Comparison of ENCODE assay signal across 8 cellular contexts in the genomic region with DNA sequence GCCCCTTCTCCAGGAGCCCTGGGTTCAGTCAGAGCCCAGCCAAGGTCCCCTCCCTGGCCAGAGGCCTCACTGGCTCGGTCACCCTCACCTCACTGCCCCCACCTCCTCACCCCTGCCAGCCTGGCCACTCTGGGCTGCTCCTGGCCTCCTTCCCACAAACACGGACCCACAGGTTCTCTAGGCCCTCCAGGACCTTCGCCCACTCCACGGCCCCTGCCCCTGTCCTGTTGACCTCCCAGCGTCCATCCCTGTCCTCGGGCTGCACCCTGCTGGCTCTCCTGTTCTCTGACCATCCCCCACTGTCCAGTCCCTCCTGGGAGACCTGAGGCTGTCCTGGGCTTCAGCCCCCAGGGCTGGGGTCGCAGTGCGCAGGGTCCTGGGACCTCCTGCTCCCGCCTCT.
DNase-seq lines count a peak whose midpoint lies in the region; ATAC-seq and TF ChIP-seq lines count a peak whose summit lies in the region.
"Not testable (repeated sequence)": the region's sequence is repeated elsewhere in the genome, so short reads cannot be mapped to it uniquely, and the experiment has no call there.

No MANE protein-coding gene starts in this region.

- not testable (repeated sequence) for H3K9me3 ChIP-seq in Karpas-422 (ENCODE audit: low read length); RWPE2 (ENCODE audit: severe bottlenecking); lower lobe of right lung; sigmoid colon; upper lobe of right lung

- TF ChIP-seq EP300 in sigmoid colon (IDR thresholded peaks at IDR 0.05) = not testable (repeated sequence)

- not testable (repeated sequence) for H3K79me2 ChIP-seq in Karpas-422 (ENCODE audit: low read length)

- not testable (repeated sequence) for H3K27me3 ChIP-seq in GM06990 (replicated peaks; ENCODE audit: control insufficient read depth, insufficient read depth, low read length); Karpas-422 (ENCODE audit: low read length); RWPE2 (ENCODE audit: insufficient read depth, poor library complexity, severe bottlenecking); lower lobe of right lung (ENCODE audit: low read depth); sigmoid colon; upper lobe of right lung

- not testable (repeated sequence) for H2AFZ ChIP-seq in Karpas-422 (ENCODE audit: low read length)

- 0 out of 3 replicates have a peak, but pooled peaks have one; percentile 2 for ATAC-seq in RWPE2 (ENCODE audit: low read depth)
- ATAC-seq in Right ventricle myocardium inferior = peak; percentile 15
- ATAC-seq in lower lobe of right lung = peak; percentile 7 to 31
- ATAC-seq in upper lobe of right lung = peak; percentile 3

- peak overlapping the region; percentile 83 for H3K9ac ChIP-seq in Karpas-422 (ENCODE audit: low read length)

- not testable (repeated sequence) for H3K36me3 ChIP-seq in GM06990 (ENCODE audit: control insufficient read depth, insufficient read depth, low read length); Karpas-422 (ENCODE audit: insufficient read depth, low read length); RWPE2 (ENCODE audit: low read depth); lower lobe of right lung; sigmoid colon; upper lobe of right lung

- H3K4me2 ChIP-seq in Karpas-422 (ENCODE audit: low read depth, low read length, poor library complexity, severe bottlenecking) = peak overlapping the region; percentile 75

- not testable (repeated sequence) for TF ChIP-seq CTCF in GM06990 (IDR thresholded peaks at IDR 0.05; ENCODE audit: insufficient read depth, low read length, poor library complexity, severe bottlenecking); RWPE2 (IDR thresholded peaks at IDR 0.05; ENCODE audit: poor library complexity, severe bottlenecking); lower lobe of right lung (IDR thresholded peaks at IDR 0.05); sigmoid colon (IDR thresholded peaks at IDR 0.05); upper lobe of right lung (IDR thresholded peaks at IDR 0.05)

- intact Hi-C loops in Right ventricle myocardium inferior (cut with DNase I) = not testable (repeated sequence)
- intact Hi-C loops in lower lobe of right lung (cut with DNase I) = loop anchor here (10.0 kb wide), 1 partner anchor 115 kb away; no protein-coding TSS in a partner anchor
- intact Hi-C loops in sigmoid colon (cut with DNase I) = loop anchor here (5.0 kb wide), 1 partner anchor 117 kb away; no protein-coding TSS in a partner anchor
- intact Hi-C loops in upper lobe of right lung (cut with DNase I) = loop anchor here (10.0 kb wide), 1 partner anchor 115 kb away; no protein-coding TSS in a partner anchor

- H3K4me3 ChIP-seq in GM06990 (replicated peaks; ENCODE audit: low read depth, low read length) (peak overlapping the region; percentile 27), Karpas-422 (ENCODE audit: low read length) (peak overlapping the region; percentile 52; the same call in 1 of the 2 replicates)
- H3K4me3 ChIP-seq in RWPE2 (ENCODE audit: severe bottlenecking); lower lobe of right lung; sigmoid colon; upper lobe of right lung: not testable (repeated sequence)

- DNase-seq in GM06990 (ENCODE audit: extremely low read depth, insufficient read length) (peak; percentile 65), Karpas-422 (peak; percentile 54), RWPE2 (ENCODE audit: low spot score) (peak; percentile 75), sigmoid colon (peak; percentile 66), upper lobe of right lung (peak; percentile 58)
- peak; percentile 48 for DNase-seq in activated CD8-positive, alpha-beta memory T cell treated with anti-CD3 and anti-CD28 coated beads, Interleukin-2, amount 50 U/mL, for 48 hours
- not testable (repeated sequence) for DNase-seq in Right ventricle myocardium inferior (ENCODE audit: missing footprints); lower lobe of right lung

- H3K9me2 ChIP-seq in Karpas-422 (replicated peaks; ENCODE audit: insufficient read depth, low read length) = not testable (repeated sequence)

- H3K4me1 ChIP-seq in Karpas-422 (ENCODE audit: low read length) = peaks cover 64% of the 10 kb centered on the region
- H3K4me1 ChIP-seq in RWPE2 (ENCODE audit: insufficient read depth, poor library complexity, severe bottlenecking); lower lobe of right lung; sigmoid colon; upper lobe of right lung: not testable (repeated sequence)

- H4K20me1 ChIP-seq in Karpas-422 (ENCODE audit: insufficient read depth, low read depth, low read length) = not testable (repeated sequence)

- TF ChIP-seq POLR2A in sigmoid colon (IDR thresholded peaks at IDR 0.05) = not testable (repeated sequence)

- H3K27ac ChIP-seq in Karpas-422 (ENCODE audit: low read length) = peak overlapping the region; percentile 97
- not testable (repeated sequence) for H3K27ac ChIP-seq in RWPE2 (ENCODE audit: poor library complexity, severe bottlenecking); lower lobe of right lung; sigmoid colon; upper lobe of right lung

- WGBS in sigmoid colon, 2 donors = 73 to 84% methylated on average over 9 of the region's 9 CpGs
